Comparison of ENCODE assay signal across 6 cellular contexts in genomic region chr2:110053688-110054087, GRCh38.
DNase-seq lines count a peak whose midpoint lies in the region; ATAC-seq, FAIRE-seq and TF ChIP-seq lines count a peak whose summit lies in the region.
"Not testable (repeated sequence)": the region's sequence is repeated elsewhere in the genome, so short reads cannot be mapped to it uniquely, and the experiment has no call there.

No MANE protein-coding gene starts in this region.

- not testable (repeated sequence) for H3K4me1 Mint-ChIP-seq in activated CD4-positive, alpha-beta T cell treated with anti-CD3 and anti-CD28 coated beads for 36 hours; activated CD8-positive, alpha-beta memory T cell treated with anti-CD3 and anti-CD28 coated beads, Interleukin-2, amount 10 ng/mL, durations not matched to agents 7 days and 5 days; activated naive CD8-positive, alpha-beta T cell treated with anti-CD3 and anti-CD28 coated beads, Interleukin-2, amount 10 ng/mL, durations not matched to agents 7 days and 5 days; stimulated activated effector memory CD8-positive, alpha-beta T cell treated with anti-CD3 and anti-CD28 coated beads, Interleukin-12 subunit alpha, Interleukin-12 subunit beta, amount 100 ng/mL, for 72 hours; stimulated activated naive CD8-positive, alpha-beta T cell treated with anti-CD3 and anti-CD28 coated beads, Interleukin-15, amount 100 ng/mL, for 72 hours

- not testable (repeated sequence) for H3K4me3 ChIP-seq in endothelial cell of umbilical vein (replicated peaks in 1 of 3; ENCODE audit: insufficient read depth in 1 of 3, low read depth in 1 of 3, low read length in 3 of 3)

- not testable (repeated sequence) for TF ChIP-seq CTCF in endothelial cell of umbilical vein (IDR thresholded peaks at IDR 0.05; ENCODE audit: extremely low read depth in 1 of 2, insufficient read depth in 1 of 2, low read depth in 1 of 2, low read length in 2 of 2)

- H3K79me2 ChIP-seq in endothelial cell of umbilical vein (ENCODE audit: control insufficient read depth, insufficient read depth, low read length), result not testable (repeated sequence)

- not testable (repeated sequence) for H3K27me3 ChIP-seq in endothelial cell of umbilical vein (ENCODE audit: control insufficient read depth in 2 of 2, insufficient read depth in 2 of 2, low read length in 2 of 2)

- H3K36me3 Mint-ChIP-seq in activated CD4-positive, alpha-beta T cell treated with anti-CD3 and anti-CD28 coated beads for 36 hours (ENCODE audit: low read depth); activated CD8-positive, alpha-beta memory T cell treated with anti-CD3 and anti-CD28 coated beads, Interleukin-2, amount 10 ng/mL, durations not matched to agents 7 days and 5 days; activated naive CD8-positive, alpha-beta T cell treated with anti-CD3 and anti-CD28 coated beads, Interleukin-2, amount 10 ng/mL, durations not matched to agents 7 days and 5 days; stimulated activated effector memory CD8-positive, alpha-beta T cell treated with anti-CD3 and anti-CD28 coated beads, Interleukin-12 subunit alpha, Interleukin-12 subunit beta, amount 100 ng/mL, for 72 hours: not testable (repeated sequence)

- DNase-seq in activated CD4-positive, alpha-beta T cell treated with anti-CD3 and anti-CD28 coated beads for 36 hours; activated CD8-positive, alpha-beta memory T cell treated with anti-CD3 and anti-CD28 coated beads, Interleukin-2, amount 10 ng/mL, durations not matched to agents 7 days and 5 days; activated naive CD8-positive, alpha-beta T cell treated with anti-CD3 and anti-CD28 coated beads, Interleukin-2, amount 10 ng/mL, durations not matched to agents 7 days and 5 days; endothelial cell of umbilical vein (ENCODE audit: low read depth, low spot score); stimulated activated effector memory CD8-positive, alpha-beta T cell treated with anti-CD3 and anti-CD28 coated beads, Interleukin-12 subunit alpha, Interleukin-12 subunit beta, amount 100 ng/mL, for 72 hours (ENCODE audit: low spot score in 2 of 2); stimulated activated naive CD8-positive, alpha-beta T cell treated with anti-CD3 and anti-CD28 coated beads, Interleukin-15, amount 100 ng/mL, for 72 hours: not testable (repeated sequence)

- not testable (repeated sequence) for H4K20me1 ChIP-seq in endothelial cell of umbilical vein (replicated peaks; ENCODE audit: control insufficient read depth, extremely low read depth, insufficient read depth, low read length)

- H3K4me1 ChIP-seq in endothelial cell of umbilical vein (ENCODE audit: control insufficient read depth, extremely low read depth, insufficient read depth, low read length), result not testable (repeated sequence)

- intact Hi-C loops in activated CD4-positive, alpha-beta T cell treated with anti-CD3 and anti-CD28 coated beads for 36 hours (cut with DNase I, micrococcal nuclease); endothelial cell of umbilical vein (cut with micrococcal nuclease): not testable (repeated sequence)

- H3K9ac ChIP-seq in endothelial cell of umbilical vein (replicated peaks; ENCODE audit: extremely low read depth, insufficient read depth, low read length), result not testable (repeated sequence)

- not testable (repeated sequence) for H3K9me3 Mint-ChIP-seq in activated CD4-positive, alpha-beta T cell treated with anti-CD3 and anti-CD28 coated beads for 36 hours (ENCODE audit: low read depth); activated CD8-positive, alpha-beta memory T cell treated with anti-CD3 and anti-CD28 coated beads, Interleukin-2, amount 10 ng/mL, durations not matched to agents 7 days and 5 days (ENCODE audit: low read depth); activated naive CD8-positive, alpha-beta T cell treated with anti-CD3 and anti-CD28 coated beads, Interleukin-2, amount 10 ng/mL, durations not matched to agents 7 days and 5 days; stimulated activated effector memory CD8-positive, alpha-beta T cell treated with anti-CD3 and anti-CD28 coated beads, Interleukin-12 subunit alpha, Interleukin-12 subunit beta, amount 100 ng/mL, for 72 hours; stimulated activated naive CD8-positive, alpha-beta T cell treated with anti-CD3 and anti-CD28 coated beads, Interleukin-15, amount 100 ng/mL, for 72 hours

- BruUV-seq in endothelial cell of umbilical vein (replicated peaks; lab: Mats Ljungman, UMichigan), result not testable (repeated sequence)

- dilution Hi-C loops in endothelial cell of umbilical vein (cut with MboI; ENCODE audit: extremely low pct_ligation_motif_present, low sequenced_read_pairs), result not testable (repeated sequence)

- ATAC-seq in activated CD4-positive, alpha-beta T cell treated with anti-CD3 and anti-CD28 coated beads for 36 hours, result peak; percentile 36
- peak; percentile 72 for ATAC-seq in activated CD8-positive, alpha-beta memory T cell treated with anti-CD3 and anti-CD28 coated beads, Interleukin-2, amount 10 ng/mL, durations not matched to agents 7 days and 5 days
- ATAC-seq in activated naive CD8-positive, alpha-beta T cell treated with anti-CD3 and anti-CD28 coated beads, Interleukin-2, amount 10 ng/mL, durations not matched to agents 7 days and 5 days (ENCODE audit: low read depth), result peak; percentile 74
- ATAC-seq in stimulated activated effector memory CD8-positive, alpha-beta T cell treated with anti-CD3 and anti-CD28 coated beads, Interleukin-12 subunit alpha, Interleukin-12 subunit beta, amount 100 ng/mL, for 72 hours, result peak; percentile 42
- peak; percentile 65 for ATAC-seq in stimulated activated naive CD8-positive, alpha-beta T cell treated with anti-CD3 and anti-CD28 coated beads, Interleukin-15, amount 100 ng/mL, for 72 hours

- not testable (repeated sequence) for H3K27me3 Mint-ChIP-seq in activated CD4-positive, alpha-beta T cell treated with anti-CD3 and anti-CD28 coated beads for 36 hours; activated CD8-positive, alpha-beta memory T cell treated with anti-CD3 and anti-CD28 coated beads, Interleukin-2, amount 10 ng/mL, durations not matched to agents 7 days and 5 days; activated naive CD8-positive, alpha-beta T cell treated with anti-CD3 and anti-CD28 coated beads, Interleukin-2, amount 10 ng/mL, durations not matched to agents 7 days and 5 days; stimulated activated naive CD8-positive, alpha-beta T cell treated with anti-CD3 and anti-CD28 coated beads, Interleukin-15, amount 100 ng/mL, for 72 hours

- H3K27ac Mint-ChIP-seq in activated CD4-positive, alpha-beta T cell treated with anti-CD3 and anti-CD28 coated beads for 36 hours; activated CD8-positive, alpha-beta memory T cell treated with anti-CD3 and anti-CD28 coated beads, Interleukin-2, amount 10 ng/mL, durations not matched to agents 7 days and 5 days; activated naive CD8-positive, alpha-beta T cell treated with anti-CD3 and anti-CD28 coated beads, Interleukin-2, amount 10 ng/mL, durations not matched to agents 7 days and 5 days; stimulated activated effector memory CD8-positive, alpha-beta T cell treated with anti-CD3 and anti-CD28 coated beads, Interleukin-12 subunit alpha, Interleukin-12 subunit beta, amount 100 ng/mL, for 72 hours; stimulated activated naive CD8-positive, alpha-beta T cell treated with anti-CD3 and anti-CD28 coated beads, Interleukin-15, amount 100 ng/mL, for 72 hours: not testable (repeated sequence)

- H3K9me1 ChIP-seq in endothelial cell of umbilical vein (replicated peaks; ENCODE audit: control insufficient read depth, extremely low read depth, insufficient read depth, low read length), result not testable (repeated sequence)

- not testable (repeated sequence) for H3K27ac ChIP-seq in endothelial cell of umbilical vein (ENCODE audit: insufficient read depth, low read depth, low read length)

- peak; percentile 72 for FAIRE-seq in endothelial cell of umbilical vein (lab: Jason Lieb, UNC)

- H3K4me3 Mint-ChIP-seq in activated CD4-positive, alpha-beta T cell treated with anti-CD3 and anti-CD28 coated beads for 36 hours; activated CD8-positive, alpha-beta memory T cell treated with anti-CD3 and anti-CD28 coated beads, Interleukin-2, amount 10 ng/mL, durations not matched to agents 7 days and 5 days; activated naive CD8-positive, alpha-beta T cell treated with anti-CD3 and anti-CD28 coated beads, Interleukin-2, amount 10 ng/mL, durations not matched to agents 7 days and 5 days; stimulated activated effector memory CD8-positive, alpha-beta T cell treated with anti-CD3 and anti-CD28 coated beads, Interleukin-12 subunit alpha, Interleukin-12 subunit beta, amount 100 ng/mL, for 72 hours; stimulated activated naive CD8-positive, alpha-beta T cell treated with anti-CD3 and anti-CD28 coated beads, Interleukin-15, amount 100 ng/mL, for 72 hours: not testable (repeated sequence)

- TF ChIP-seq POLR2A in endothelial cell of umbilical vein (IDR thresholded peaks at IDR 0.05; ENCODE audit: low read depth, low read length), result not testable (repeated sequence)

- CTCF ChIA-PET in activated CD4-positive, alpha-beta T cell treated with anti-CD3 and anti-CD28 coated beads for 36 hours (lab: Charles Lee); activated CD8-positive, alpha-beta memory T cell treated with anti-CD3 and anti-CD28 coated beads, Interleukin-2, amount 10 ng/mL, durations not matched to agents 7 days and 5 days (lab: Charles Lee); endothelial cell of umbilical vein (lab: Charles Lee): not testable (repeated sequence)

- not testable (repeated sequence) for H3K36me3 ChIP-seq in endothelial cell of umbilical vein (ENCODE audit: control insufficient read depth in 2 of 2, extremely low read depth in 1 of 2, insufficient read depth in 2 of 2, low read length in 2 of 2)

- POLR2A ChIA-PET in activated CD4-positive, alpha-beta T cell treated with anti-CD3 and anti-CD28 coated beads for 36 hours (lab: Charles Lee); activated naive CD8-positive, alpha-beta T cell treated with anti-CD3 and anti-CD28 coated beads, Interleukin-2, amount 10 ng/mL, durations not matched to agents 7 days and 5 days (lab: Charles Lee); endothelial cell of umbilical vein (lab: Charles Lee): not testable (repeated sequence)

- H3K9me3 ChIP-seq in endothelial cell of umbilical vein (replicated peaks; ENCODE audit: control insufficient read depth, insufficient read depth, low read length), result not testable (repeated sequence)

- H3K4me2 ChIP-seq in endothelial cell of umbilical vein (ENCODE audit: insufficient read depth, low read length), result not testable (repeated sequence)

- not testable (repeated sequence) for H2AFZ ChIP-seq in endothelial cell of umbilical vein (ENCODE audit: low read depth, low read length)
